8 cellular contexts compared by ENCODE assay signal in the genomic region with DNA sequence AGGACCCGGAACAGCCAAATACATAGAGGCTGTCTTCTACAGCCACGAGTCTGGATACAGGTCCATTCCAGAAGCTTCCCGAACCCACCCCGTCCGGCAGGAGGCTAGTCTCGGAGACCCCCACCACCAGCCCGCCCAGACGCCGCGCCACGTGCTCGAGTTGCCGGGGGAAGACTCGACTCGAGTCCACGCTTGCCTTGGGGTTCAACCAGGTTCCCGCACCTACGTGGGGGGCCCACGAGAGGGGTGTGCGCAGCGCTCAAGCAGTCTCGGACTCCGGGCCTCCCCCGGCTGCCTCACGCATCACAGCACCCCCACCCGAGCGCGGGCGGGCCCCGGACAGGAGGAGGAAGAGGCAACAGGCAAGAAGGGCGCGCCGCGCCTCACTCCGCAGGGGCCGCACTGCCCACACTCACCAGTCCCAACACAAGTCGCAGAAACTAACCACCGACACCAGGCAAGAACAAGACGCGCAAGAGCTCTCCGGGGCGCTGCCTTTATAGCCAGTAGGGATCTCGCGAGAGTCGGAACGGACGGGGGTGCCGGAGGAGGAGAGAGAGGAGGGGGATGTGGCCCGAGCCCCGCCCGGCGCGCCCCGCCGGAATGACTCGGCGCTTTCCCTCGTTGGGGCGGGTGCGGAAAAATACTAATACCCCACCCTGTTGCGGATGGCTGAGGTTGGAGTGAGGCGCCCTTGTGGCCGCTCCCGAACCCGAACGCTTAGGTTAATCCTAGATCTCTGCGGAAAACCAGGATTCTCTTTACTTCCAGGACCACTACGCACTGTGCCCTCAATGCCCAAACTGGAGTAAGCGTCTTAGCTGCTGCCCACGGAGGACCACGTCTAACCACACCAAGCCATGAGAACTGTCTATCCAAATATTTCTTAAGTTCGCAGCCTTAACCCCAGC. TPM values are rescaled to one million over a fixed set of nuclear protein-coding genes. Genes with fewer than 3 reads are reported as not detected.
DNase-seq lines count a peak whose midpoint lies in the region; ATAC-seq and TF ChIP-seq lines count a peak whose summit lies in the region.

PRDX1 (minus strand) TSS at position 472 of the 911 bp plus-strand sequence. CDS start 2,841 bp downstream, outside the sequence.

- DNase-seq in DND-41 = peak; percentile 98
- peak; percentile 99 for DNase-seq in Karpas-422
- DNase-seq in RPMI8226 = peak; percentile 99
- peak; percentile 94 for DNase-seq in fibroblast of mammary gland (ENCODE audit: low read depth)
- DNase-seq in natural killer cell = peak; percentile 79
- DNase-seq in stimulated activated naive CD4-positive, alpha-beta T cell treated with Interleukin-2 at 50 U/mL for 16 hours (lab: John Stamatoyannopoulos, UW) = peak; percentile 96

- H3K36me3 Mint-ChIP-seq in activated T-helper 17 cell treated with anti-CD3 and anti-CD28 coated beads, Interleukin-2, amount 50 U/mL, for 72 hours (ENCODE audit: low read depth) = peaks cover 56% of the 10 kb centered on the region
- no peaks in the 10 kb centered on the region for H3K36me3 Mint-ChIP-seq in natural killer cell

- peak within 1 kb of the TSS; percentile 75 to 95 for H3K4me3 ChIP-seq in DND-41 (ENCODE audit: low read depth in 1 of 2, low read length in 2 of 2)
- H3K4me3 ChIP-seq in Karpas-422 (ENCODE audit: low read length) = peak within 1 kb of the TSS; percentile 88
- peak within 1 kb of the TSS; percentile 97 for H3K4me3 ChIP-seq in fibroblast of mammary gland (ENCODE audit: control insufficient read depth, low read depth, low read length)

- H3K27ac Mint-ChIP-seq in activated T-helper 17 cell treated with anti-CD3 and anti-CD28 coated beads, Interleukin-2, amount 50 U/mL, for 72 hours = peak within 1 kb of the TSS; percentile 99
- peak within 1 kb of the TSS; percentile 82 to 90 for H3K27ac Mint-ChIP-seq in natural killer cell

- intact Hi-C loops in natural killer cell (cut with micrococcal nuclease) = no loop called here

- peaks cover 28% of the 10 kb centered on the region for H3K4me1 Mint-ChIP-seq in activated T-helper 17 cell treated with anti-CD3 and anti-CD28 coated beads, Interleukin-2, amount 50 U/mL, for 72 hours
- H3K4me1 Mint-ChIP-seq in natural killer cell = peaks cover 29 to 41% of the 10 kb centered on the region in 2 donors

- TF ChIP-seq CTCF in DND-41 (IDR thresholded peaks at IDR 0.05; ENCODE audit: borderline replicate concordance, extremely low read depth, low read length, poor library complexity, severe bottlenecking) (peak; percentile 25), fibroblast of mammary gland (conservative IDR thresholded peaks at IDR 0.05; ENCODE audit: control insufficient read depth, insufficient read depth, low read depth, low read length) (no peak), natural killer cell (IDR thresholded peaks at IDR 0.05) (no peak)

- peak within 1 kb of the TSS; percentile 78 for H3K4me2 ChIP-seq in DND-41 (ENCODE audit: insufficient read depth, low read length)
- peak within 1 kb of the TSS; percentile 82 for H3K4me2 ChIP-seq in Karpas-422 (ENCODE audit: low read depth, low read length, poor library complexity, severe bottlenecking)

- H3K4me3 Mint-ChIP-seq in activated T-helper 17 cell treated with anti-CD3 and anti-CD28 coated beads, Interleukin-2, amount 50 U/mL, for 72 hours = peak within 1 kb of the TSS; percentile 94
- peak within 1 kb of the TSS; percentile 94 for H3K4me3 Mint-ChIP-seq in natural killer cell

- H3K27me3 Mint-ChIP-seq in activated T-helper 17 cell treated with anti-CD3 and anti-CD28 coated beads, Interleukin-2, amount 50 U/mL, for 72 hours = no peaks in the 10 kb centered on the region
- peaks cover 2 to 11% of the 10 kb centered on the region in 2 donors for H3K27me3 Mint-ChIP-seq in natural killer cell (ENCODE audit: low read depth in 2 of 2)

- peaks cover 46% of the 10 kb centered on the region for H3K4me1 ChIP-seq in DND-41 (ENCODE audit: insufficient read depth, low read length)
- H3K4me1 ChIP-seq in Karpas-422 (ENCODE audit: low read length) = peaks cover 36% of the 10 kb centered on the region

- H3K79me2 ChIP-seq in DND-41 (ENCODE audit: insufficient read depth, low read length) = peaks cover 49% of the 10 kb centered on the region
- H3K79me2 ChIP-seq in Karpas-422 (ENCODE audit: low read length) = peaks cover 41% of the 10 kb centered on the region

- H3K9me3 ChIP-seq in DND-41 (ENCODE audit: insufficient read depth, low read length, severe bottlenecking) = no peaks in the 10 kb centered on the region
- no peaks in the 10 kb centered on the region for H3K9me3 ChIP-seq in Karpas-422 (ENCODE audit: low read length)

- H3K27ac ChIP-seq in DND-41 (ENCODE audit: low read length) (peak within 1 kb of the TSS; percentile 96), Karpas-422 (ENCODE audit: low read length) (peak within 1 kb of the TSS; percentile 73)

- H3K27me3 ChIP-seq in DND-41 (ENCODE audit: insufficient read depth, low read length, poor library complexity) = no peaks in the 10 kb centered on the region
- H3K27me3 ChIP-seq in Karpas-422 (ENCODE audit: low read length) = no peaks in the 10 kb centered on the region

- H3K9me2 ChIP-seq in Karpas-422 (replicated peaks; ENCODE audit: insufficient read depth, low read length) = no peaks in the 10 kb centered on the region

- peak within 1 kb of the TSS; percentile 90 for H3K9ac ChIP-seq in DND-41 (ENCODE audit: low read depth, low read length)
- H3K9ac ChIP-seq in Karpas-422 (ENCODE audit: low read length) = peak within 1 kb of the TSS; percentile 95

- H4K20me1 ChIP-seq in DND-41 (ENCODE audit: insufficient read depth, low read length) (peaks cover 16% of the 10 kb centered on the region; the same call in 1 of the 2 replicates), Karpas-422 (ENCODE audit: insufficient read depth, low read depth, low read length) (peaks cover 21% of the 10 kb centered on the region)

- peak; percentile 87 for ATAC-seq in DND-41 (ENCODE audit: insufficient read depth, low read depth)
- ATAC-seq in GM21825 (IDR thresholded peaks at IDR 0.05; ENCODE audit: unreplicated experiment) = peak; percentile 80
- peak; percentile 82 for ATAC-seq in activated T-helper 17 cell treated with anti-CD3 and anti-CD28 coated beads, Interleukin-2, amount 50 U/mL, for 72 hours (replicated peaks)
- ATAC-seq in natural killer cell = peak; percentile 85 to 91 (median 88)

- no peaks in the 10 kb centered on the region for H3K9me3 Mint-ChIP-seq in activated T-helper 17 cell treated with anti-CD3 and anti-CD28 coated beads, Interleukin-2, amount 50 U/mL, for 72 hours
- H3K9me3 Mint-ChIP-seq in natural killer cell = no peaks in the 10 kb centered on the region

- H3K36me3 ChIP-seq in DND-41 (ENCODE audit: insufficient read depth, low read length) (peaks cover 21% of the 10 kb centered on the region), Karpas-422 (ENCODE audit: insufficient read depth, low read length) (peaks cover 11% of the 10 kb centered on the region; the same call in 1 of the 2 replicates)

- peak within 1 kb of the TSS; percentile 97 for H2AFZ ChIP-seq in DND-41 (ENCODE audit: low read depth, low read length)
- H2AFZ ChIP-seq in Karpas-422 (ENCODE audit: low read length) = peak within 1 kb of the TSS; percentile 69

RNA-seq across cellular contexts. Expression of gene PRDX1, which starts in this region (rescaled TPM):
- total RNA-seq in Karpas-422 (2014; rRNA removed; shearing (Covaris generic); ENCODE audit: low replicate concordance) = 289 and 397 TPM in 2 replicates
- total RNA-seq in activated T-helper 17 cell treated with anti-CD3 and anti-CD28 coated beads, Interleukin-2, amount 50 U/mL, for 72 hours = 100 to 1,000 TPM; 344 to 571 TPM
- total RNA-seq in natural killer cell = 10 to 100 TPM; 24.8 to 39.1 (median 30.6) TPM

Comparison
In these comparisons a context has a peak if more than half of its experiments do, and no peak if none do; other contexts are left out.
1. Peak in every context shown above with its lines: DNase-seq, ATAC-seq, H3K4me3 ChIP-seq and H3K27ac ChIP-seq.